Comparison of ENCODE assay signal across 13 cellular contexts in the genomic region with DNA sequence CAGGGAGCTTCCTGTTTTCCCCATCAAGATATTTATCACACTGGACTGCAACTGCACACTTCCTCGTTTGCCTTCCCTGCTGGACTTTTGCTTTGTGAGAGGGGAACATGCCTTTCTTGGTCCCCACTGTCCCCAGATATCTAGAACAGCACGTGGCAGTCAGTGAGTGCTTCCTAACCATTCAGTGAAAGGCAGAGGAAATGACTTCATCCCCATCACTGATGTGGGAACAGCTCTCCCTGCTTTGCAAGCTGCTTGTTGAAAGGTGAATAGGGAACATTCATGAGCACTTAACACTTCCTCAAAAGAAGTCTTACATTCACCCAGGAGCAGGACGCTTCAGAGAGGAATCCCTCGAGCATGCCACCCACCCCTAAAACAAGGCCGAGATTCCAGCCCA.
DNase-seq lines count a peak whose midpoint lies in the region; ATAC-seq and TF ChIP-seq lines count a peak whose summit lies in the region.
"Had no signal": no experiment of that assay in that cellular context is flagged by ENCODE, and none has a peak within 500 bp of the region (broad histone marks: within the 10 kb centered on the region; RNA-seq: fewer than 3 reads in every experiment).

No MANE protein-coding gene starts in this region.

- H3K36me3 Mint-ChIP-seq in mesothelial cell of epicardium: peaks cover 31% of the 10 kb centered on the region
- H3K36me3 Mint-ChIP-seq: stimulated activated effector memory CD8-positive, alpha-beta T cell treated with anti-CD3 and anti-CD28 coated beads, Interleukin-12 subunit alpha, Interleukin-12 subunit beta, amount 100 ng/mL, for 72 hours had no signal

- H3K4me3 Mint-ChIP-seq in mesothelial cell of epicardium: no peak overlapping the region
- H3K4me3 Mint-ChIP-seq: stimulated activated effector memory CD8-positive, alpha-beta T cell treated with anti-CD3 and anti-CD28 coated beads, Interleukin-12 subunit alpha, Interleukin-12 subunit beta, amount 100 ng/mL, for 72 hours had no signal

- H3K27me3 ChIP-seq in heart left ventricle: no peaks in the 10 kb centered on the region
- H3K27me3 ChIP-seq: cardiac muscle cell, SJSA1 had no signal

- TF ChIP-seq CTCF in choroid plexus epithelial cell (conservative IDR thresholded peaks at IDR 0.05; ENCODE audit: low read depth, low read length) (no peak), mesothelial cell of epicardium (IDR thresholded peaks at IDR 0.05; ENCODE audit: unreplicated experiment) (no peak), heart left ventricle (IDR thresholded peaks at IDR 0.05) (no peak)

- in situ Hi-C loops in KBM-7 (cut with MboI; ENCODE audit: low pct_unique_long_range_greater_than_20kb, low sequenced_read_pairs): loop anchor here (25.0 kb wide), 1 partner anchor 259 kb away; no protein-coding TSS in a partner anchor

- peak overlapping the region; percentile 5 for H3K27ac Mint-ChIP-seq in mesothelial cell of epicardium
- H3K27ac Mint-ChIP-seq: stimulated activated effector memory CD8-positive, alpha-beta T cell treated with anti-CD3 and anti-CD28 coated beads, Interleukin-12 subunit alpha, Interleukin-12 subunit beta, amount 100 ng/mL, for 72 hours had no signal

- peak; percentile 24 for DNase-seq in NOMO-1 treated with DMSO at 0.1 percent for 48 hours (lab: John Stamatoyannopoulos, UW; ENCODE audit: unreplicated experiment)
- no peak for DNase-seq in NOMO-1 treated with dmso at 0.1 percent for 144 hours (lab: John Stamatoyannopoulos, UW; ENCODE audit: unreplicated experiment)
- peak; percentile 57 for DNase-seq in KBM-7
- DNase-seq in choroid plexus epithelial cell (ENCODE audit: low read depth): peak; percentile 38
- no peak for DNase-seq in mesothelial cell of epicardium (ENCODE audit: low spot score in 2 of 2, unreplicated experiment in 2 of 2)
- DNase-seq in NCI-H1105 treated with DMSO at 0.1 percent for 48 hours (lab: John Stamatoyannopoulos, UW): no peak
- no peak for DNase-seq in heart left ventricle
- DNase-seq in activated T-cell treated with anti-CD3 and anti-CD28 coated beads, Interleukin-2, amount 50 U/mL, for 48 hours: no peak
- DNase-seq: activated effector memory CD4-positive, alpha-beta T cell treated with Interleukin-2 at 50 U/mL for 16 hours; DMS 273 treated with DMSO at 0.1 percent for 48 hours had no signal

- peak overlapping the region in 1 of 12 donors; percentile 20 for H3K27ac ChIP-seq in heart left ventricle
- H3K27ac ChIP-seq: cardiac muscle cell, SJSA1 had no signal

- H3K36me3 ChIP-seq in heart left ventricle: peaks cover 2 to 97% (median 87%) of the 10 kb centered on the region in 9 donors

- WGBS in heart left ventricle, 4 donors: 32 to 57% (median 40%) methylated on average over 5 of the region's 5 CpGs

- no peak for TF ChIP-seq POLR2A in heart left ventricle (IDR thresholded peaks at IDR 0.05)

- H3K9me3 Mint-ChIP-seq in mesothelial cell of epicardium: no peaks in the 10 kb centered on the region
- H3K9me3 Mint-ChIP-seq: stimulated activated effector memory CD8-positive, alpha-beta T cell treated with anti-CD3 and anti-CD28 coated beads, Interleukin-12 subunit alpha, Interleukin-12 subunit beta, amount 100 ng/mL, for 72 hours had no signal

- no peak for ATAC-seq in heart left ventricle

- H3K9me3 ChIP-seq in heart left ventricle: no peaks in the 10 kb centered on the region
- H3K9me3 ChIP-seq: SJSA1 had no signal

- H3K27me3 Mint-ChIP-seq in mesothelial cell of epicardium (ENCODE audit: low read depth): no peaks in the 10 kb centered on the region

- peaks cover 11% of the 10 kb centered on the region for H3K4me1 Mint-ChIP-seq in mesothelial cell of epicardium

- intact Hi-C loops in heart left ventricle (cut with DNase I): no loop called here

- H3K4me3 ChIP-seq in choroid plexus epithelial cell (ENCODE audit: low read depth, low read length) (no peak overlapping the region), heart left ventricle (no peak overlapping the region)
- H3K4me3 ChIP-seq: cardiac muscle cell, SJSA1 had no signal

- H3K4me1 ChIP-seq in heart left ventricle: peaks cover 0 to 8% (median 2%) of the 10 kb centered on the region in 12 donors
- H3K4me1 ChIP-seq: SJSA1 had no signal

Comparison
In these comparisons a context has a peak if more than half of its experiments do, and no peak if none do; other contexts are left out.
1. DNase-seq: peak in NOMO-1 treated with DMSO at 0.1 percent for 48 hours (single experiment), KBM-7 (single experiment) and choroid plexus epithelial cell (single experiment); none in NOMO-1 treated with dmso at 0.1 percent for 144 hours (single experiment), mesothelial cell of epicardium (0 of 2), NCI-H1105 treated with DMSO at 0.1 percent for 48 hours (single experiment), heart left ventricle (0 of 5) and activated T-cell treated with anti-CD3 and anti-CD28 coated beads, Interleukin-2, amount 50 U/mL, for 48 hours (0 of 2).